1 cellular context compared by ENCODE assay signal in the genomic region with DNA sequence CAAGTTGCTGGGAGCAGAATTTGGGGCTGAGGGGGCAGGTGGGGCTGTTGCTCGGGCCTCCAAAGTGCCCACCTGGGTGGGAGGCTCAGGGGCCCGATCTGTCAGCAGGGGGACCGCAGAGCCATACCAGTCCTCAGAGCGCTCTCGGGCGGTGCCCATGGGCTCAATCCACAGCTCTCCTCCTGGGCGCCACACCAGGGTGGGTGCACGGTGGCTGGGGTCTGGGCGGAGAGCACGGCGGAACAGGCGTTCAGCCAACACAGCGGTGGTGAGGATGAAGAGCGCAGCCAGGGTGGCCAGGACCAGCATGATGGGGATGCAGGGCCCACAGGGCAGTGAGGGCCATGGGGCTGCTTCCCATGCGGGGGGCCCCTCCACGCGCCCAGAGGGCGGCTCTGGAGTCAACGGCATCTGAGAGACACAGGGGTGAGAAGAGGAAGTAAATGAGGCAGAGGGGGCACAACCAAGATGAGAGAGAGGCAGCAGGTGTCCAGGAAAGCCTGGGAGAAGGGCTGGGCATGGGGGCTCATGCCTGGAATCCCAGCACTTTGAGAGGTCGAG.
TF ChIP-seq lines count a peak whose summit lies in the region.

No MANE protein-coding gene starts in this region.

TF ChIP-seq in GM12878, 131 proteins besides CTCF, POLR2A, EP300 and RAD21 (continued from another document):
- TF ChIP-seq, protein P1, sequence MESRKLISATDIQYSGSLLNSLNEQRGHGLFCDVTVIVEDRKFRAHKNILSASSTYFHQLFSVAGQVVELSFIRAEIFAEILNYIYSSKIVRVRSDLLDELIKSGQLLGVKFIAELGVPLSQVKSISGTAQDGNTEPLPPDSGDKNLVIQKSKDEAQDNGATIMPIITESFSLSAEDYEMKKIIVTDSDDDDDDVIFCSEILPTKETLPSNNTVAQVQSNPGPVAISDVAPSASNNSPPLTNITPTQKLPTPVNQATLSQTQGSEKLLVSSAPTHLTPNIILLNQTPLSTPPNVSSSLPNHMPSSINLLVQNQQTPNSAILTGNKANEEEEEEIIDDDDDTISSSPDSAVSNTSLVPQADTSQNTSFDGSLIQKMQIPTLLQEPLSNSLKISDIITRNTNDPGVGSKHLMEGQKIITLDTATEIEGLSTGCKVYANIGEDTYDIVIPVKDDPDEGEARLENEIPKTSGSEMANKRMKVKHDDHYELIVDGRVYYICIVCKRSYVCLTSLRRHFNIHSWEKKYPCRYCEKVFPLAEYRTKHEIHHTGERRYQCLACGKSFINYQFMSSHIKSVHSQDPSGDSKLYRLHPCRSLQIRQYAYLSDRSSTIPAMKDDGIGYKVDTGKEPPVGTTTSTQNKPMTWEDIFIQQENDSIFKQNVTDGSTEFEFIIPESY (IDR thresholded peaks at IDR 0.05), result peak; percentile 33; the same call in 1 of the 2 replicates
